In genomic region chr11:2913776-2914474, GRCh38 we compare ENCODE assay signal across 18 cellular contexts. TPM values are rescaled to one million over a fixed set of nuclear protein-coding genes. Genes with fewer than 3 reads are reported as not detected.
DNase-seq lines count a peak whose midpoint lies in the region; ATAC-seq and TF ChIP-seq lines count a peak whose summit lies in the region.
"Had no signal": no experiment of that assay in that cellular context is flagged by ENCODE, and none has a peak within 500 bp of the region (broad histone marks: within the 10 kb centered on the region; RNA-seq: fewer than 3 reads in every experiment).

No MANE protein-coding gene starts in this region.

- H3K4me1 Mint-ChIP-seq in activated naive CD8-positive, alpha-beta T cell (ENCODE audit: low read depth), result peaks cover 13% of the 10 kb centered on the region
- peaks cover 8% of the 10 kb centered on the region for H3K4me1 Mint-ChIP-seq in activated naive CD8-positive, alpha-beta T cell treated with anti-CD3 and anti-CD28 coated beads, Interleukin-2, amount 50 U/mL, for 24 hours

- H4K20me1 ChIP-seq in SU-DHL-6 (ENCODE audit: low read depth, low read length), result no peaks in the 10 kb centered on the region

- peak overlapping the region; percentile 25; the same call in 1 of the 2 replicates for H3K27ac ChIP-seq in SU-DHL-6 (ENCODE audit: low read depth, low read length)
- peak overlapping the region; percentile 2 to 96 for H3K27ac ChIP-seq in esophagus (ENCODE audit: low read depth in 2 of 2, low read length in 1 of 2)
- H3K27ac ChIP-seq in thyroid gland, result peak overlapping the region; percentile 80 to 95 (median 81)

- TF ChIP-seq CTCF in SU-DHL-6 (IDR thresholded peaks at IDR 0.05; ENCODE audit: insufficient read depth, low read length, poor library complexity, severe bottlenecking), result no peak
- no peak for TF ChIP-seq CTCF in thyroid gland (IDR thresholded peaks at IDR 0.05)

- WGBS in esophagus, 2 donors, result 51 to 61% methylated on average over 21 of the region's 21 CpGs
- 81 to 84% methylated on average over 15 to 20 of the region's 21 CpGs for WGBS in thyroid gland, 2 donors

- H3K27me3 Mint-ChIP-seq in activated naive CD8-positive, alpha-beta T cell, result no peaks in the 10 kb centered on the region
- H3K27me3 Mint-ChIP-seq in activated naive CD8-positive, alpha-beta T cell treated with anti-CD3 and anti-CD28 coated beads, Interleukin-2, amount 50 U/mL, for 24 hours, result no peaks in the 10 kb centered on the region
- H3K27me3 Mint-ChIP-seq: activated CD4-positive, alpha-beta T cell treated with anti-CD3 and anti-CD28 coated beads, Interleukin-2, amount 10 ng/mL, durations not matched to agents 7 days and 5 days had no signal

- H3K9me2 ChIP-seq in SU-DHL-6 (replicated peaks; ENCODE audit: insufficient read depth, low read length), result no peaks in the 10 kb centered on the region

- H3K36me3 Mint-ChIP-seq in activated naive CD8-positive, alpha-beta T cell, result no peaks in the 10 kb centered on the region
- no peaks in the 10 kb centered on the region for H3K36me3 Mint-ChIP-seq in activated naive CD8-positive, alpha-beta T cell treated with anti-CD3 and anti-CD28 coated beads, Interleukin-2, amount 50 U/mL, for 24 hours (ENCODE audit: low read depth)

- H3K9ac ChIP-seq in SU-DHL-6 (ENCODE audit: low read length), result no peak overlapping the region

- H3K79me2 ChIP-seq in SU-DHL-6 (ENCODE audit: insufficient read depth, low read length), result no peaks in the 10 kb centered on the region

- peak overlapping the region; percentile 11 for H3K4me2 ChIP-seq in SU-DHL-6 (ENCODE audit: low read depth, low read length, poor library complexity, severe bottlenecking)

- H3K9me3 Mint-ChIP-seq in activated naive CD8-positive, alpha-beta T cell (ENCODE audit: low read depth), result no peaks in the 10 kb centered on the region
- no peaks in the 10 kb centered on the region for H3K9me3 Mint-ChIP-seq in activated naive CD8-positive, alpha-beta T cell treated with anti-CD3 and anti-CD28 coated beads, Interleukin-2, amount 50 U/mL, for 24 hours
- H3K9me3 Mint-ChIP-seq: activated CD4-positive, alpha-beta T cell treated with anti-CD3 and anti-CD28 coated beads, Interleukin-2, amount 10 ng/mL, durations not matched to agents 7 days and 5 days had no signal

- intact Hi-C loops in thyroid gland (cut with DNase I) (no loop called here), left colon (cut with DNase I, micrococcal nuclease) (no loop called here)

- ATAC-seq in activated naive CD8-positive, alpha-beta T cell treated with anti-CD3 and anti-CD28 coated beads, Interleukin-2, amount 50 U/mL, for 24 hours, result no peak
- no peak for ATAC-seq in left colon
- no peak for ATAC-seq in GM21737 (IDR thresholded peaks at IDR 0.05; ENCODE audit: unreplicated experiment)

- H2AFZ ChIP-seq in SU-DHL-6 (ENCODE audit: low read depth, low read length, severe bottlenecking), result no peak overlapping the region

- no peaks in the 10 kb centered on the region for H3K9me3 ChIP-seq in SU-DHL-6 (ENCODE audit: insufficient read depth, low read length)
- H3K9me3 ChIP-seq in esophagus (ENCODE audit: control insufficient read depth in 2 of 2, insufficient read depth in 1 of 2, low read depth in 1 of 2, low read length in 1 of 2), result no peaks in the 10 kb centered on the region
- H3K9me3 ChIP-seq in thyroid gland, result no peaks in the 10 kb centered on the region
- H3K9me3 ChIP-seq: tibial nerve had no signal

- no peak overlapping the region for H3K4me3 ChIP-seq in SU-DHL-6 (ENCODE audit: insufficient read depth, low read length, poor library complexity, severe bottlenecking)
- no peak overlapping the region for H3K4me3 ChIP-seq in esophagus (ENCODE audit: low read depth in 1 of 2, low read length in 2 of 2)
- H3K4me3 ChIP-seq in thyroid gland (replicated peaks in 1 of 3), result no peak overlapping the region
- H3K4me3 ChIP-seq: skin epidermis, tibial nerve had no signal

- TF ChIP-seq POLR2A in thyroid gland (IDR thresholded peaks at IDR 0.05), result no peak

- H3K4me3 Mint-ChIP-seq in activated naive CD8-positive, alpha-beta T cell, result peak overlapping the region; percentile 17
- H3K4me3 Mint-ChIP-seq in activated naive CD8-positive, alpha-beta T cell treated with anti-CD3 and anti-CD28 coated beads, Interleukin-2, amount 50 U/mL, for 24 hours, result no peak overlapping the region
- H3K4me3 Mint-ChIP-seq: activated CD4-positive, alpha-beta T cell treated with anti-CD3 and anti-CD28 coated beads, Interleukin-2, amount 10 ng/mL, durations not matched to agents 7 days and 5 days had no signal

- 0 out of 2 replicates have a peak, but pooled peaks cover 3% of the 10 kb centered on the region for H3F3A ChIP-seq in SU-DHL-6 (ENCODE audit: insufficient read depth)

- no peaks in the 10 kb centered on the region for H3K27me3 ChIP-seq in SU-DHL-6 (ENCODE audit: low read length)
- no peaks in the 10 kb centered on the region for H3K27me3 ChIP-seq in esophagus (ENCODE audit: control insufficient read depth in 1 of 2, insufficient read depth in 2 of 2, low read length in 2 of 2)
- H3K27me3 ChIP-seq in thyroid gland, result no peaks in the 10 kb centered on the region

- DNase-seq in activated naive CD8-positive, alpha-beta T cell treated with anti-CD3 and anti-CD28 coated beads, Interleukin-2, amount 50 U/mL, for 24 hours, result no peak
- no peak for DNase-seq in thyroid gland
- no peak for DNase-seq in left colon
- DNase-seq in DMS79 treated with DMSO at 0.1 percent for 48 hours (lab: John Stamatoyannopoulos, UW), result no peak
- DNase-seq: activated CD4-positive, alpha-beta T cell treated with anti-CD3 and anti-CD28 coated beads, Interleukin-2, amount 10 ng/mL, durations not matched to agents 7 days and 5 days; activated naive CD4-positive, alpha-beta T cell treated with anti-CD3 and anti-CD28 coated beads, Interleukin-2, amount 50 U/mL, for 16 hours; activated T-cell treated with anti-CD3 and anti-CD28 coated beads, Interleukin-2, amount 50 U/mL, for 1 hour; effector memory CD4-positive, alpha-beta T cell; hippocampal formation; MM.1S; NCI-H510A; OCI-M1 had no signal

- no peak overlapping the region for H3K27ac Mint-ChIP-seq in activated naive CD8-positive, alpha-beta T cell
- H3K27ac Mint-ChIP-seq in activated naive CD8-positive, alpha-beta T cell treated with anti-CD3 and anti-CD28 coated beads, Interleukin-2, amount 50 U/mL, for 24 hours, result no peak overlapping the region
- H3K27ac Mint-ChIP-seq: activated CD4-positive, alpha-beta T cell treated with anti-CD3 and anti-CD28 coated beads, Interleukin-2, amount 10 ng/mL, durations not matched to agents 7 days and 5 days had no signal

- H3K4me1 ChIP-seq in esophagus (ENCODE audit: control insufficient read depth in 2 of 2, insufficient read depth in 2 of 2, low read length in 1 of 2), result peaks cover 3 to 26% of the 10 kb centered on the region in 2 donors
- H3K4me1 ChIP-seq in thyroid gland, result peaks cover 37 to 54% of the 10 kb centered on the region in 2 donors

- H3K36me3 ChIP-seq in SU-DHL-6 (ENCODE audit: low read length) (no peaks in the 10 kb centered on the region), esophagus (ENCODE audit: control insufficient read depth in 2 of 2, insufficient read depth in 2 of 2, low read length in 1 of 2) (peaks cover 0 to 3% of the 10 kb centered on the region in 2 donors), thyroid gland (no peaks in the 10 kb centered on the region)
- H3K36me3 ChIP-seq: tibial nerve had no signal

RNA-seq across cellular contexts. Expression of gene PHLDA2, which starts 15.3 kb away (rescaled TPM):
- 10 to 100 TPM; 19.6 to 61.7 TPM for polyA plus RNA-seq in esophagus
- total RNA-seq in thyroid gland (1 to 10 TPM in 2 of 4 donors, under 1 TPM in 1, not detected in 1; 0.93 to 3.7 (median 2.3) TPM), left colon (10 to 100 TPM; 29.9 to 36.7 TPM)

RNA-seq across cellular contexts. Expression of gene CDKN1C, which starts 28.4 kb away (rescaled TPM):
- 10 to 100 TPM; 12.1 to 27.5 TPM for polyA plus RNA-seq in esophagus
- total RNA-seq in thyroid gland (10 to 100 TPM; 12.6 to 29.7 (median 16.8) TPM), left colon (10 to 100 TPM in 1 of 2 donors, 1 to 10 TPM in 1; 5.8 to 10.6 TPM)

Comparison
In these comparisons a context has a peak if more than half of its experiments do, and no peak if none do; other contexts are left out.
1. H3K27ac ChIP-seq: peak in every context shown above with its lines; median percentile 81 in thyroid gland; 49 in esophagus; 25 in SU-DHL-6.
2. RNA of gene PHLDA2, which starts 15.3 kb away (total RNA-seq): 29.9 to 36.7 TPM in left colon; 0.93 to 3.7 TPM in thyroid gland; every median in the first group is over 4 times any median in the second.